ENCODE assay signal across 1 cellular context in the genomic region with DNA sequence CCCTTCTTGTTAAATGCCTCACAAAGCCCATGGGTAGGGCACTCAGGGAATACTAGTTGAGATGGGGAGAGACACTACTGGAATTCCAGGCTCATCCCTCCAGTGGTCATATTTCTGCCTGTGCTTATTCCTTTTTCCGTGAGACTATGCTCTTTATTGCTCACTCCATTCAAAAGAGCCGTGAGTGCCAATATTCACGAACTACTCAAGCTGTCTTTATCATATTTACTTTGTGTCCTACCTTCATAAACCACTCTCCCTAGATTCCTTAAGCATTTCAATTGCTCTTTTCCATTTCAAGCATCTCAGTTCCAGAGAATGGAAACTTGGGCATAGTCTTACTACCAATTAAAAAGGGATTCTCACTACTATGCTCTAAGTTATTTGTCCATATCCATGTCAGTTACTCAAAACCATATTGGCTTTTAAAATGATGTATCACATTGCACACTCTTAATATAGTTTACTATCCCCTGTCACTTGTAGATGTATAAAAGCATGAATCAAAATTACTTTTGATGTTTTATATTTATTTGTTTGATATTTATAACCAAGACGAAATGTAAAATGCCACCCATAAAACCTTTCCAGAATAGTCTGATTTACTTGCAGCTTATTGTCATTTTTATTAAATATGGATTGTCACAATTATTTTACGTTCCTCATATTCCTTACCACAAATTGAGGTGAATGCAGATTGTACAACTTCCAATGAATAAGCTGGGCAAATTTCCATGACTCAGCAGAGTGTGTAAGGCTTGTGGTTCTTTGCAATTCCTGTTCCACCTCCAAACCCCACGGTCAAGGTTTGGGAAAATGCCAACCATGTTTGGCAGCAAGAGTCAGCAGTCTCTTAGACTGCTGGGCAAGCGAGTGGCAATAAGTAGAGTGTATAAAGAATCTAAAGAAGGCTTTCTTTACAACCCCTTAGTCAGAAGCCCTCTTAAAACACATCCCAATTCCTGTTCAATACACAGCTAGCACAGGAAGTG.
TF ChIP-seq lines count a peak whose summit lies in the region.

No MANE protein-coding gene starts in this region.

TF ChIP-seq in IMR-90, 13 proteins besides CTCF, POLR2A, EP300 and RAD21:
- TF ChIP-seq FOS (IDR thresholded peaks at IDR 0.05; ENCODE audit: low read depth, low read length) (no peak), CEBPB (IDR thresholded peaks at IDR 0.05; ENCODE audit: low read depth, low read length) (no peak), RCOR1 (IDR thresholded peaks at IDR 0.05; ENCODE audit: insufficient replicate concordance, low read length) (no peak), BHLHE40 (IDR thresholded peaks at IDR 0.05; ENCODE audit: low read depth, low read length) (no peak), CHD1 (IDR thresholded peaks at IDR 0.05; ENCODE audit: low read depth, low read length) (no peak), RFX5 (IDR thresholded peaks at IDR 0.05; ENCODE audit: low read depth, low read length) (no peak), NFE2L2 (IDR thresholded peaks at IDR 0.05; ENCODE audit: low read depth, low read length) (peak; percentile 88), MAFK (IDR thresholded peaks at IDR 0.05; ENCODE audit: low read depth, low read length) (peak; percentile 96)
- TF ChIP-seq, protein P1, sequence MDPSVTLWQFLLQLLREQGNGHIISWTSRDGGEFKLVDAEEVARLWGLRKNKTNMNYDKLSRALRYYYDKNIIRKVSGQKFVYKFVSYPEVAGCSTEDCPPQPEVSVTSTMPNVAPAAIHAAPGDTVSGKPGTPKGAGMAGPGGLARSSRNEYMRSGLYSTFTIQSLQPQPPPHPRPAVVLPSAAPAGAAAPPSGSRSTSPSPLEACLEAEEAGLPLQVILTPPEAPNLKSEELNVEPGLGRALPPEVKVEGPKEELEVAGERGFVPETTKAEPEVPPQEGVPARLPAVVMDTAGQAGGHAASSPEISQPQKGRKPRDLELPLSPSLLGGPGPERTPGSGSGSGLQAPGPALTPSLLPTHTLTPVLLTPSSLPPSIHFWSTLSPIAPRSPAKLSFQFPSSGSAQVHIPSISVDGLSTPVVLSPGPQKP (IDR thresholded peaks at IDR 0.05; ENCODE audit: borderline replicate concordance, low read depth, low read length) = no peak
- TF ChIP-seq, protein P2, sequence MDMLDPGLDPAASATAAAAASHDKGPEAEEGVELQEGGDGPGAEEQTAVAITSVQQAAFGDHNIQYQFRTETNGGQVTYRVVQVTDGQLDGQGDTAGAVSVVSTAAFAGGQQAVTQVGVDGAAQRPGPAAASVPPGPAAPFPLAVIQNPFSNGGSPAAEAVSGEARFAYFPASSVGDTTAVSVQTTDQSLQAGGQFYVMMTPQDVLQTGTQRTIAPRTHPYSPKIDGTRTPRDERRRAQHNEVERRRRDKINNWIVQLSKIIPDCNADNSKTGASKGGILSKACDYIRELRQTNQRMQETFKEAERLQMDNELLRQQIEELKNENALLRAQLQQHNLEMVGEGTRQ (IDR thresholded peaks at IDR 0.05; ENCODE audit: low read depth, low read length) = no peak
